10 cellular contexts compared by ENCODE assay signal in the genomic region with DNA sequence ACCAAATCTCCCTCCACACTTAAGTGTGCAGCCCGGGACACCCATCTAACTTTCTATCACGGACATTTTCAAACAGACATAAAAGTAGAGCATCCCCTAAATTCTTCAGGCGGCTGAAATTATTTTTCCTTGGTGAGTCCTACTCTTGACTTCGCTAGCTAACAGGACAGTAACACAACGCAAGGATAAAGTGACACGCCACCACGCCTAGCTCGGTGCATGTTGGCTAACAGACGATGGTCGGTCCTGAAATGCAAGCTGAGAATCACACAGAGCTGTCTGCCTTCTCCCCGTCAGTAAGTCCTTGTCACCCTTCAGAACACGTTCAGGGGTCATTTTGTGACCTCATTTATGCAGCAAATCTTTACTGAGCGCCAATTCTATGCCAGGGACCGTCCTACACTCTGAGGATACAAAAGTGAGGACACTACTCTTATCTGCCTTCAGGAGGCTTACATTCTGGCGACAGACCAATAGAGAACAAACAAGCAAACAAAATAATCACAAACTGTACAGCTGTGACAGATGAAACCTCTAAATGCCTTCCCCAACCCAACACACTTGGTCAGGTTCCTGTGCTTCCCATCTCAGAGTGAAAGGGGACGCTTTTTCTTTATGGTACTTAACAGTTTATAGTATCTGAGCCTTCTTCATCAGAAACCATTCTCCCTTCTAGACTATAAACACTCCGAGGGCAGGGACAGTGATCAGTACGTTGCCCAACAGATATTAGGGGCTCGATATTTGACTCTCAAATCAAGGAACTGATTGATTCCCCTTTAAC. TPM values are rescaled to one million over a fixed set of nuclear protein-coding genes. Genes with fewer than 3 reads are reported as not detected.
A peak's percentile ranks its signal among the peaks of the same experiment; 100 is the strongest.
DNase-seq lines count a peak whose midpoint lies in the region; ATAC-seq, FAIRE-seq and TF ChIP-seq lines count a peak whose summit lies in the region.
"Had no signal": no experiment of that assay in that cellular context is flagged by ENCODE, and none has a peak within 500 bp of the region (broad histone marks: within the 10 kb centered on the region; RNA-seq: fewer than 3 reads in every experiment).

No MANE protein-coding gene starts in this region.

- no peaks in the 10 kb centered on the region for H3K27me3 ChIP-seq in bronchial epithelial cell (ENCODE audit: control insufficient read depth, insufficient read depth, low read length)
- H3K27me3 ChIP-seq in mucosa of rectum (ENCODE audit: control insufficient read depth in 2 of 2, insufficient read depth in 2 of 2, low read length in 2 of 2) = no peaks in the 10 kb centered on the region

- peaks cover 19 to 26% of the 10 kb centered on the region in 2 donors for H3K4me1 ChIP-seq in mucosa of rectum (ENCODE audit: control insufficient read depth in 2 of 2, insufficient read depth in 2 of 2, low read length in 2 of 2)

- no peaks in the 10 kb centered on the region for H3K27me3 Mint-ChIP-seq in stimulated activated naive CD8-positive, alpha-beta T cell treated with anti-CD3 and anti-CD28 coated beads, Interleukin-15, Interleukin-2, amounts not matched to agents 100 ng/mL and 50 ng/mL, for 24 hours

- H3K4me1 Mint-ChIP-seq in stimulated activated naive CD8-positive, alpha-beta T cell treated with anti-CD3 and anti-CD28 coated beads, Interleukin-15, Interleukin-2, amounts not matched to agents 100 ng/mL and 50 ng/mL, for 24 hours (ENCODE audit: low read depth) = peaks cover 14% of the 10 kb centered on the region

- H3K36me3 ChIP-seq in bronchial epithelial cell (ENCODE audit: control insufficient read depth, insufficient read depth, low read length) (peaks cover under 1% of the 10 kb centered on the region), mucosa of rectum (ENCODE audit: control insufficient read depth in 2 of 2, insufficient read depth in 2 of 2, low read length in 2 of 2) (peaks cover 2 to 5% of the 10 kb centered on the region in 2 donors)

- no peaks in the 10 kb centered on the region for H3K9me3 Mint-ChIP-seq in stimulated activated naive CD8-positive, alpha-beta T cell treated with anti-CD3 and anti-CD28 coated beads, Interleukin-15, Interleukin-2, amounts not matched to agents 100 ng/mL and 50 ng/mL, for 24 hours

- peak overlapping the region; percentile 87 for H3K4me3 ChIP-seq in bronchial epithelial cell (ENCODE audit: low read depth, low read length)
- H3K4me3 ChIP-seq in mucosa of rectum (ENCODE audit: low read length in 2 of 2) = peak overlapping the region; percentile 84

- H3K36me3 Mint-ChIP-seq in stimulated activated naive CD8-positive, alpha-beta T cell treated with anti-CD3 and anti-CD28 coated beads, Interleukin-15, Interleukin-2, amounts not matched to agents 100 ng/mL and 50 ng/mL, for 24 hours (ENCODE audit: low read depth) = peaks cover 13% of the 10 kb centered on the region

- no peak overlapping the region for H3K27ac ChIP-seq in mucosa of rectum (ENCODE audit: low read depth in 2 of 2, low read length in 2 of 2)

- H3K9ac ChIP-seq in mucosa of rectum (ENCODE audit: low read depth in 1 of 2, low read length in 2 of 2) = peak overlapping the region; percentile 77 to 79

- peak overlapping the region; percentile 86 for H3K4me3 Mint-ChIP-seq in stimulated activated naive CD8-positive, alpha-beta T cell treated with anti-CD3 and anti-CD28 coated beads, Interleukin-15, Interleukin-2, amounts not matched to agents 100 ng/mL and 50 ng/mL, for 24 hours

- peak overlapping the region; percentile 78 for H3K27ac Mint-ChIP-seq in stimulated activated naive CD8-positive, alpha-beta T cell treated with anti-CD3 and anti-CD28 coated beads, Interleukin-15, Interleukin-2, amounts not matched to agents 100 ng/mL and 50 ng/mL, for 24 hours

- no peak for FAIRE-seq in bronchial epithelial cell (lab: Jason Lieb, UNC)
- FAIRE-seq: colon had no signal

- no peak for ATAC-seq in stimulated activated naive CD8-positive, alpha-beta T cell treated with anti-CD3 and anti-CD28 coated beads, Interleukin-15, Interleukin-2, amounts not matched to agents 100 U/mL and 50 U/mL, for 24 hours
- no peak for ATAC-seq in HG03457 (IDR thresholded peaks at IDR 0.05; ENCODE audit: unreplicated experiment)
- no peak for ATAC-seq in HG03196 (IDR thresholded peaks at IDR 0.05; ENCODE audit: unreplicated experiment)

- no peaks in the 10 kb centered on the region for H3K9me3 ChIP-seq in mucosa of rectum (ENCODE audit: control insufficient read depth in 2 of 2, low read length in 2 of 2)

- no peak for DNase-seq in stimulated activated naive CD8-positive, alpha-beta T cell treated with anti-CD3 and anti-CD28 coated beads, Interleukin-15, Interleukin-2, amounts not matched to agents 100 U/mL and 50 U/mL, for 24 hours
- DNase-seq in bronchial epithelial cell (ENCODE audit: low read depth) (no peak), HuH-7 (ENCODE audit: low spot score) (no peak), hypothalamus (lab: John Stamatoyannopoulos, UW) (no peak)
- DNase-seq: NCI-H187 had no signal

- TF ChIP-seq CTCF in bronchial epithelial cell (IDR thresholded peaks at IDR 0.05; ENCODE audit: insufficient read depth, low read length, severe bottlenecking) = no peak

RNA-seq across cellular contexts. Expression of gene NTAN1, which starts 1.3 kb away (rescaled TPM):
- 27.6 and 42.0 TPM in 2 replicates for total RNA-seq in bronchial epithelial cell

RNA-seq across cellular contexts. Expression of gene RRN3, which starts 39.5 kb away (rescaled TPM):
- total RNA-seq in bronchial epithelial cell = 54.5 and 58.5 TPM in 2 replicates
